1 cellular context compared by ENCODE assay signal in the genomic region with DNA sequence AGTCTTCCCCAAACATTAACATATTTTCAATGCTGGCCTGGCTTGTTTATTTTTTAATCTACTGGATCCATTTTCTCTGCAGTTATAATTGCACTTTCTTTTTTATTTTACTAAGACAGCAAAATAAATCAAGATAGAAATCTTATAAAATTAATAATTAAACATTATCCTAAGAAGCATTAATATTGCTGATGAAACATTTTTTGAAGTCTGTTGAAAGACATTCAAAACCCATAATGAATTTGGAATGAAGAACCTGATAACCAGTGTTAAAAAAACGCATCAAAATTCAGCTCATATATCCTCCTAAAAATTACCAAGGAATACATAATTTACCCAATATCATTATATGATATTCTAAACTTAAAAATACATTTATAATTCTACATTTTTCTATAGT.
TF ChIP-seq lines count a peak whose summit lies in the region.

No MANE protein-coding gene starts in this region.

TF ChIP-seq in K562, 482 proteins besides CTCF, POLR2A, EP300 and RAD21 (continued from another document):
- no peak for TF ChIP-seq FOXP4 (CRISPR knock-in tag; IDR thresholded peaks at IDR 0.05; ENCODE audit: borderline replicate concordance)
- peak; percentile 73 for TF ChIP-seq ZNF316 (IDR thresholded peaks at IDR 0.05)
- TF ChIP-seq, protein P1, sequence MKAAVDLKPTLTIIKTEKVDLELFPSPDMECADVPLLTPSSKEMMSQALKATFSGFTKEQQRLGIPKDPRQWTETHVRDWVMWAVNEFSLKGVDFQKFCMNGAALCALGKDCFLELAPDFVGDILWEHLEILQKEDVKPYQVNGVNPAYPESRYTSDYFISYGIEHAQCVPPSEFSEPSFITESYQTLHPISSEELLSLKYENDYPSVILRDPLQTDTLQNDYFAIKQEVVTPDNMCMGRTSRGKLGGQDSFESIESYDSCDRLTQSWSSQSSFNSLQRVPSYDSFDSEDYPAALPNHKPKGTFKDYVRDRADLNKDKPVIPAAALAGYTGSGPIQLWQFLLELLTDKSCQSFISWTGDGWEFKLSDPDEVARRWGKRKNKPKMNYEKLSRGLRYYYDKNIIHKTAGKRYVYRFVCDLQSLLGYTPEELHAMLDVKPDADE (conservative IDR thresholded peaks at IDR 0.05; ENCODE audit: control insufficient read depth, low read depth, low read length) = no peak
- no peak for TF ChIP-seq NCOA2 (IDR thresholded peaks at IDR 0.05; ENCODE audit: partially characterized antibody in 2 of 2)
